ENCODE assay signal across 26 cellular contexts in the genomic region with DNA sequence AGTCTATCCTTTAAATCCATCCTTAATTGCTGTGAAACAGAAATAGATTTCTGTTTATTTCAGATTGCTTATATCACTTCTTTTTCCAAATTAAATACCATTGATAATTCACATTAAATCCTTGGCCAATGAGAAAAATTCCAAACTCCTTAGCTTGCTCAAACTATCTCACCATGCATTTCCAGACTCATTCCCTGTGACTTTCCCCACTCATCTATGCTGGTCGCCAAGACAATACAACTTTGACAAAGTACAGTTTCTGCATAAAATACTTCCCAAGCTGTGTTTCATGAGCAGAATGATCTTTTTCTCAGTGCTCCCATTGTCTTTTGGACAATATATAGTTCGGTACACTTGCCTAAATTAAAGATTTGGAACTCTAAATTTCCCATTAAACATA.
"Had no signal": no experiment of that assay in that cellular context is flagged by ENCODE, and none has a peak within 500 bp of the region (broad histone marks: within the 10 kb centered on the region; RNA-seq: fewer than 3 reads in every experiment).

No MANE protein-coding gene starts in this region.

- DNase-seq: activated CD4-positive, alpha-beta memory T cell treated with anti-CD3 and anti-CD28 coated beads, Interleukin-2, amount 10 ng/mL, durations not matched to agents 7 days and 5 days; activated CD4-positive, alpha-beta T cell treated with anti-CD3 and anti-CD28 coated beads for 36 hours; activated CD4-positive, alpha-beta T cell treated with anti-CD3 and anti-CD28 coated beads, Interleukin-2, amount 50 U/mL, for 1 hour; activated CD8-positive, alpha-beta memory T cell treated with anti-CD3 and anti-CD28 coated beads, Interleukin-2, amount 50 U/mL, for 4 hours; activated gamma-delta T cell treated with Interleukin-2 at 50 U/mL for 16 hours; activated naive CD4-positive, alpha-beta T cell treated with anti-CD3 and anti-CD28 coated beads, Interleukin-2, amount 10 ng/mL, durations not matched to agents 7 days and 5 days; activated naive CD8-positive, alpha-beta T cell treated with anti-CD3 and anti-CD28 coated beads, Interleukin-2, amount 10 ng/mL, durations not matched to agents 7 days and 5 days; activated T-cell treated with anti-CD3 and anti-CD28 coated beads, Interleukin-2, amount 50 U/mL, for 72 hours; adrenal gland; aorta; NCI-H1105; NCI-H1436; NCI-H1694 treated with DMSO at 0.1 percent for 48 hours; NCI-H2029 treated with DMSO at 0.1 percent for 48 hours; NCI-H345; NCI-H510A; NCI-H526 treated with DMSO at 0.1 percent for 48 hours; NCI-H82; Right ventricle myocardium superior; RPMI8226; SJCRH30; SK-N-SH; T-helper 1 cell had no signal

- H3K27ac ChIP-seq: adrenal gland, breast epithelium, KMS-11, SJCRH30, VCaP had no signal

- H3K27me3 ChIP-seq: adrenal gland, breast epithelium, SJCRH30 had no signal

- H3K4me3 ChIP-seq: adrenal gland, breast epithelium, SJCRH30 had no signal

- H3K36me3 ChIP-seq: adrenal gland, breast epithelium, SJCRH30 had no signal

- H3K9me3 ChIP-seq: adrenal gland, breast epithelium, SJCRH30, SK-N-SH had no signal

- H3K4me1 ChIP-seq: adrenal gland, breast epithelium had no signal

- H3K9ac ChIP-seq: KMS-11, SK-N-SH had no signal

- H3K4me2 ChIP-seq: KMS-11, SK-N-SH had no signal
